Comparison of ENCODE assay signal across 28 cellular contexts in genomic region chr1:162765788-162766187, GRCh38.
"Had no signal": no experiment of that assay in that cellular context is flagged by ENCODE, and none has a peak within 500 bp of the region (broad histone marks: within the 10 kb centered on the region; RNA-seq: fewer than 3 reads in every experiment).

No MANE protein-coding gene starts in this region.

- DNase-seq: activated CD4-positive, alpha-beta T cell treated with anti-CD3 and anti-CD28 coated beads for 4 hours; activated CD8-positive, alpha-beta memory T cell treated with anti-CD3 and anti-CD28 coated beads, Interleukin-2, amount 50 U/mL, for 48 hours; activated CD8-positive, alpha-beta T cell treated with anti-CD3 and anti-CD28 coated beads, Interleukin-2, amount 10 ng/mL, durations not matched to agents 7 days and 5 days; activated effector memory CD4-positive, alpha-beta T cell treated with Interleukin-2 at 50 U/mL for 16 hours; activated naive CD4-positive, alpha-beta T cell; activated T-cell treated with anti-CD3 and anti-CD28 coated beads, Interleukin-2, amount 50 U/mL, for 1 hour; aorta; body of pancreas; cerebellar nuclear complex; MG63; MV-4-11; NCI-H1092 treated with DMSO at 0.1 percent for 48 hours; NCI-H1417 treated with DMSO at 0.1 percent for 48 hours; NCI-H1694; NCI-H2029 treated with DMSO at 0.1 percent for 48 hours; NCI-H345; NCI-H510A; NCI-H526 treated with DMSO at 0.1 percent for 48 hours; NCI-H82; Right ventricle myocardium superior; RPMI8226; T-helper 17 cell; T-helper 9 cell had no signal

- H3K4me1 ChIP-seq: body of pancreas, SJSA1 had no signal

- H3K4me3 ChIP-seq: body of pancreas, MG63, SJSA1 had no signal

- H3K27ac Mint-ChIP-seq: activated CD8-positive, alpha-beta T cell treated with anti-CD3 and anti-CD28 coated beads, Interleukin-2, amount 10 ng/mL, durations not matched to agents 7 days and 5 days; activated naive CD4-positive, alpha-beta T cell treated with anti-CD3 and anti-CD28 coated beads, Interleukin-2, amount 50 U/mL, for 24 hours; activated T-helper 1 cell treated with anti-CD3 and anti-CD28 coated beads, Interleukin-12 subunit alpha, Interleukin-12 subunit beta, Interleukin-2, Interleukin-4 antibody, amounts not matched to agents 30 ng/mL and 10 ng/mL and 1 ng/mL, durations not matched to agents 14 hours and 24 hours and 36 hours; T-helper 17 cell had no signal

- H3K9me3 ChIP-seq: body of pancreas, MG63, SJSA1 had no signal

- ATAC-seq: activated CD4-positive, CD25-positive, alpha-beta regulatory T cell treated with anti-CD3 and anti-CD28 coated beads, Interleukin-2, amount 50 U/mL, for 24 hours; activated CD8-positive, alpha-beta T cell treated with anti-CD3 and anti-CD28 coated beads, Interleukin-2, amount 10 ng/mL, durations not matched to agents 7 days and 5 days; body of pancreas; Panc1; T-helper 17 cell had no signal

- H3K27me3 ChIP-seq: body of pancreas, MG63, SJSA1 had no signal

- H3K4me1 Mint-ChIP-seq: activated naive CD4-positive, alpha-beta T cell treated with anti-CD3 and anti-CD28 coated beads, Interleukin-2, amount 50 U/mL, for 24 hours; T-helper 17 cell had no signal

- H3K4me3 Mint-ChIP-seq: activated CD8-positive, alpha-beta T cell treated with anti-CD3 and anti-CD28 coated beads, Interleukin-2, amount 10 ng/mL, durations not matched to agents 7 days and 5 days; activated naive CD4-positive, alpha-beta T cell treated with anti-CD3 and anti-CD28 coated beads, Interleukin-2, amount 50 U/mL, for 24 hours; activated T-helper 1 cell treated with anti-CD3 and anti-CD28 coated beads, Interleukin-12 subunit alpha, Interleukin-12 subunit beta, Interleukin-2, Interleukin-4 antibody, amounts not matched to agents 30 ng/mL and 10 ng/mL and 1 ng/mL, durations not matched to agents 14 hours and 24 hours and 36 hours; T-helper 17 cell had no signal

- H3K9me3 Mint-ChIP-seq: activated naive CD4-positive, alpha-beta T cell treated with anti-CD3 and anti-CD28 coated beads, Interleukin-2, amount 50 U/mL, for 24 hours; activated T-helper 1 cell treated with anti-CD3 and anti-CD28 coated beads, Interleukin-12 subunit alpha, Interleukin-12 subunit beta, Interleukin-2, Interleukin-4 antibody, amounts not matched to agents 30 ng/mL and 10 ng/mL and 1 ng/mL, durations not matched to agents 14 hours and 24 hours and 36 hours had no signal
